ENCODE assay signal across 23 cellular contexts in genomic region chr7:131893627-131894345, GRCh38.
DNase-seq lines count a peak whose midpoint lies in the region; FAIRE-seq and TF ChIP-seq lines count a peak whose summit lies in the region.
"Had no signal": no experiment of that assay in that cellular context is flagged by ENCODE, and none has a peak within 500 bp of the region (broad histone marks: within the 10 kb centered on the region; RNA-seq: fewer than 3 reads in every experiment).

No MANE protein-coding gene starts in this region.

- H3K4me1 Mint-ChIP-seq in astrocyte (ENCODE audit: low read depth, unreplicated experiment), result peaks cover 26% of the 10 kb centered on the region
- peaks cover 56% of the 10 kb centered on the region for H3K4me1 Mint-ChIP-seq in osteocyte (ENCODE audit: unreplicated experiment)
- peaks cover 19% of the 10 kb centered on the region for H3K4me1 Mint-ChIP-seq in mesothelial cell of epicardium

- H3K27ac ChIP-seq in astrocyte (ENCODE audit: low read depth, low read length) (no peak overlapping the region), small intestine (ENCODE audit: low read depth in 1 of 2, low read length in 1 of 2) (no peak overlapping the region)
- H3K27ac ChIP-seq: Peyer's patch, SK-N-MC had no signal

- peak overlapping the region; percentile 7 for H3K4me2 ChIP-seq in astrocyte (ENCODE audit: low read length)

- peaks cover 5% of the 10 kb centered on the region for H3K27me3 Mint-ChIP-seq in astrocyte (ENCODE audit: low read depth, unreplicated experiment)
- H3K27me3 Mint-ChIP-seq in osteocyte (ENCODE audit: unreplicated experiment), result no peaks in the 10 kb centered on the region
- H3K27me3 Mint-ChIP-seq in mesothelial cell of epicardium (ENCODE audit: low read depth), result peaks cover 77% of the 10 kb centered on the region

- H3K4me1 ChIP-seq in astrocyte (ENCODE audit: insufficient read depth, low read length) (peaks cover 52% of the 10 kb centered on the region), small intestine (ENCODE audit: control insufficient read depth in 2 of 2, insufficient read depth in 1 of 2, low read depth in 1 of 2, low read length in 1 of 2) (no peaks in the 10 kb centered on the region)
- H3K4me1 ChIP-seq: Peyer's patch had no signal

- H3K9me3 ChIP-seq in astrocyte (ENCODE audit: insufficient read depth, low read depth, low read length) (no peaks in the 10 kb centered on the region), small intestine (ENCODE audit: control insufficient read depth, low read depth) (no peaks in the 10 kb centered on the region)
- H3K9me3 ChIP-seq: Peyer's patch had no signal

- H3K36me3 Mint-ChIP-seq in astrocyte (ENCODE audit: low read depth, unreplicated experiment) (no peaks in the 10 kb centered on the region), osteocyte (ENCODE audit: unreplicated experiment) (peaks cover 1% of the 10 kb centered on the region), mesothelial cell of epicardium (no peaks in the 10 kb centered on the region)
- H3K36me3 Mint-ChIP-seq: CD14-positive monocyte had no signal

- H3K36me3 ChIP-seq in astrocyte (ENCODE audit: insufficient read depth, low read length) (no peaks in the 10 kb centered on the region), small intestine (ENCODE audit: control insufficient read depth in 2 of 2, insufficient read depth in 2 of 2, low read length in 2 of 2) (no peaks in the 10 kb centered on the region)
- H3K36me3 ChIP-seq: Peyer's patch had no signal

- H3K9ac ChIP-seq in astrocyte (ENCODE audit: low read length), result no peak overlapping the region

- FAIRE-seq in astrocyte (lab: Jason Lieb, UNC) (no peak), small intestine (lab: Jason Lieb, UNC) (no peak)
- FAIRE-seq: G401.6, GM12891, GM18507, HepG2 had no signal

- H3K9me3 Mint-ChIP-seq in astrocyte (ENCODE audit: unreplicated experiment) (peaks cover 2% of the 10 kb centered on the region), osteocyte (ENCODE audit: unreplicated experiment) (no peaks in the 10 kb centered on the region), mesothelial cell of epicardium (no peaks in the 10 kb centered on the region)

- WGBS in small intestine, 3 donors, result 93 to 100% (median 96%) methylated on average over 1 of the region's 1 CpG

- no peak overlapping the region for H3K4me3 Mint-ChIP-seq in astrocyte (ENCODE audit: unreplicated experiment)
- H3K4me3 Mint-ChIP-seq in osteocyte (ENCODE audit: unreplicated experiment), result no peak overlapping the region
- H3K4me3 Mint-ChIP-seq in mesothelial cell of epicardium, result no peak overlapping the region
- H3K4me3 Mint-ChIP-seq: CD14-positive monocyte had no signal

- H3K4me3 ChIP-seq in astrocyte (ENCODE audit: insufficient read depth, low read depth, low read length) (no peak overlapping the region), small intestine (ENCODE audit: low read depth in 1 of 2, low read length in 2 of 2) (no peak overlapping the region)
- H3K4me3 ChIP-seq: Peyer's patch, SK-N-MC had no signal

- no peak overlapping the region for H2AFZ ChIP-seq in astrocyte (ENCODE audit: low read depth, low read length)

- H3K79me2 ChIP-seq in astrocyte (ENCODE audit: insufficient read depth, low read length), result no peaks in the 10 kb centered on the region

- no peak overlapping the region for H3K27ac Mint-ChIP-seq in astrocyte (ENCODE audit: unreplicated experiment)
- peak overlapping the region; percentile 93 for H3K27ac Mint-ChIP-seq in osteocyte (ENCODE audit: unreplicated experiment)
- no peak overlapping the region for H3K27ac Mint-ChIP-seq in mesothelial cell of epicardium
- H3K27ac Mint-ChIP-seq: CD14-positive monocyte had no signal

- peak; percentile 18 for DNase-seq in AG08395 (ENCODE audit: low spot score)
- DNase-seq in GM04504 (ENCODE audit: low read depth), result peak; percentile 8
- DNase-seq in astrocyte (ENCODE audit: low read depth), result peak; percentile 39
- peak; percentile 5 for DNase-seq in osteocyte (ENCODE audit: extremely low spot score, unreplicated experiment)
- DNase-seq in mesothelial cell of epicardium (ENCODE audit: low spot score in 2 of 2, unreplicated experiment in 2 of 2), result no peak
- no peak for DNase-seq in small intestine
- DNase-seq in putamen (ENCODE audit: low spot score), result no peak
- DNase-seq: DMS79 treated with DMSO at 0.1 percent for 48 hours; KBM-7; NCI-H1105 treated with DMSO at 0.1 percent for 48 hours; NCI-H187; NCI-H2107; NCI-H510A; NCI-H748 treated with DMSO at 0.1 percent for 48 hours; NK-92 treated with Interleukin-12 subunit alpha and Interleukin-12 subunit beta, amount 100 ng/mL, for 24 hours; Peyer's patch; Right ventricle myocardium superior had no signal

- H4K20me1 ChIP-seq in astrocyte (ENCODE audit: insufficient read depth, low read length), result no peaks in the 10 kb centered on the region

- TF ChIP-seq CTCF in astrocyte (IDR thresholded peaks at IDR 0.05; ENCODE audit: insufficient read depth, low read depth, low read length), result no peak
- TF ChIP-seq CTCF in osteocyte (IDR thresholded peaks at IDR 0.05), result no peak
- TF ChIP-seq CTCF in mesothelial cell of epicardium (IDR thresholded peaks at IDR 0.05; ENCODE audit: unreplicated experiment), result no peak

- H3K27me3 ChIP-seq in astrocyte (ENCODE audit: insufficient read depth, low read length) (no peaks in the 10 kb centered on the region), small intestine (ENCODE audit: control insufficient read depth in 2 of 2, insufficient read depth in 2 of 2, low read length in 2 of 2) (no peaks in the 10 kb centered on the region)
- H3K27me3 ChIP-seq: Peyer's patch had no signal

Comparison
In these comparisons a context has a peak if more than half of its experiments do, and no peak if none do; other contexts are left out.
1. DNase-seq: peak in AG08395 (single experiment), GM04504 (single experiment), astrocyte (single experiment) and osteocyte (single experiment); none in mesothelial cell of epicardium (0 of 2), small intestine (single experiment) and putamen (single experiment).